ENCODE assay signal across 8 cellular contexts in genomic region chr20:6142348-6142993, GRCh38. TPM values are rescaled to one million over a fixed set of nuclear protein-coding genes. Genes with fewer than 3 reads are reported as not detected.
A peak's percentile ranks its signal among the peaks of the same experiment; 100 is the strongest.
DNase-seq lines count a peak whose midpoint lies in the region; ATAC-seq and TF ChIP-seq lines count a peak whose summit lies in the region.

No MANE protein-coding gene starts in this region.

- peak; percentile 67 for TF ChIP-seq CTCF in WERI-Rb-1 (IDR thresholded peaks at IDR 0.05; ENCODE audit: low read depth, low read length)
- peak; percentile 93 for TF ChIP-seq CTCF in endodermal cell (conservative IDR thresholded peaks at IDR 0.05)
- TF ChIP-seq CTCF in transverse colon (IDR thresholded peaks at IDR 0.05) = peak; percentile 70 to 88 (median 83)

- peak; percentile 63 for DNase-seq in activated effector memory CD4-positive, alpha-beta T cell treated with anti-CD3 and anti-CD28 coated beads, Interleukin-2, amount 50 U/mL, for 16 hours
- DNase-seq in activated effector memory CD4-positive, alpha-beta T cell treated with Interleukin-2 at 50 U/mL for 16 hours = no peak
- DNase-seq in NCI-H2107 (lab: John Stamatoyannopoulos, UW) (peak; percentile 10), WERI-Rb-1 (peak; percentile 33), endodermal cell (peak; percentile 76), midbrain (lab: John Stamatoyannopoulos, UW) (peak; percentile 67), transverse colon (peak; percentile 52)

- peak; percentile 69 for ATAC-seq in HG02884 (IDR thresholded peaks at IDR 0.05; ENCODE audit: unreplicated experiment)

- H3K27me3 Mint-ChIP-seq in endodermal cell (ENCODE audit: insufficient read depth) = peaks cover 12% of the 10 kb centered on the region

- no peaks in the 10 kb centered on the region for H3K4me1 Mint-ChIP-seq in endodermal cell

- intact Hi-C loops in transverse colon (cut with DNase I; ENCODE audit: low total_unique reads) = loop anchor here (5.0 kb wide), 1 partner anchor 250 kb away; no protein-coding TSS in a partner anchor

- 12 to 17% methylated on average over 6 to 10 of the region's 10 CpGs for WGBS in endodermal cell (ENCODE audit: insufficient coverage in 1 of 2, insufficient read length in 1 of 2), 2 experiments
- 3 to 5% methylated on average over 4 to 10 of the region's 10 CpGs for WGBS in transverse colon (ENCODE audit: low coverage in 1 of 2), 2 donors

- no peaks in the 10 kb centered on the region for H3K4me1 ChIP-seq in endodermal cell (ENCODE audit: control insufficient read depth, insufficient read depth, low read length)
- H3K4me1 ChIP-seq in transverse colon = no peaks in the 10 kb centered on the region

- H3K36me3 ChIP-seq in WERI-Rb-1 = no peaks in the 10 kb centered on the region
- no peaks in the 10 kb centered on the region for H3K36me3 ChIP-seq in endodermal cell (ENCODE audit: control insufficient read depth, insufficient read depth, low read length)
- H3K36me3 ChIP-seq in transverse colon = no peaks in the 10 kb centered on the region

- H3K27ac Mint-ChIP-seq in endodermal cell = no peak overlapping the region

- H3K4me3 Mint-ChIP-seq in endodermal cell = no peak overlapping the region

- H3K9ac ChIP-seq in endodermal cell (ENCODE audit: extremely low read depth, low read length, poor library complexity, severe bottlenecking) = no peak overlapping the region

- no peaks in the 10 kb centered on the region for H3K9me3 ChIP-seq in WERI-Rb-1 (ENCODE audit: severe bottlenecking)
- no peaks in the 10 kb centered on the region for H3K9me3 ChIP-seq in endodermal cell (ENCODE audit: control insufficient read depth, low read length)
- no peaks in the 10 kb centered on the region for H3K9me3 ChIP-seq in transverse colon

- no peak for TF ChIP-seq POLR2A in transverse colon (IDR thresholded peaks at IDR 0.05)

- no peak overlapping the region for H3K4me3 ChIP-seq in WERI-Rb-1 (ENCODE audit: low read depth, low read length)
- no peak overlapping the region for H3K4me3 ChIP-seq in endodermal cell (ENCODE audit: low read length)
- no peak overlapping the region for H3K4me3 ChIP-seq in transverse colon

- peaks cover 14% of the 10 kb centered on the region for H3K9me3 Mint-ChIP-seq in endodermal cell

- in situ Hi-C loops in transverse colon (cut with MboI; ENCODE audit: low pct_ligation_motif_present in 1 of 4, low pct_unique_long_range_greater_than_20kb in 1 of 4, low sequenced_read_pairs in 3 of 4) = loop anchor here in 2 of 4 donors (10.0 to 25.0 kb wide), 2 partner anchors 445 to 1142 kb away; no protein-coding TSS in a partner anchor

- H3K27ac ChIP-seq in WERI-Rb-1 (no peak overlapping the region), endodermal cell (ENCODE audit: low read depth, low read length) (no peak overlapping the region), transverse colon (no peak overlapping the region)

- H3K36me3 Mint-ChIP-seq in endodermal cell (ENCODE audit: low read depth) = no peaks in the 10 kb centered on the region

- TF ChIP-seq EP300 in transverse colon (IDR thresholded peaks at IDR 0.05; ENCODE audit: low read depth) = no peak

- H3K27me3 ChIP-seq in WERI-Rb-1 (ENCODE audit: insufficient read depth, low read depth, severe bottlenecking) (peaks cover 16% of the 10 kb centered on the region), endodermal cell (ENCODE audit: control insufficient read depth, insufficient read depth, low read length, poor library complexity, severe bottlenecking) (peaks cover 17% of the 10 kb centered on the region), transverse colon (no peaks in the 10 kb centered on the region)

RNA-seq across cellular contexts. Expression of gene FERMT1, which starts 19.6 kb away (rescaled TPM):
- total RNA-seq in endodermal cell (1 to 10 TPM; 3.5 to 4.1 TPM), transverse colon (10 to 100 TPM; 23.2 to 31.9 (median 29.7) TPM)
- 0.93 TPM for polyA plus RNA-seq in endodermal cell (2013, experiment 1 of 2)
- polyA plus RNA-seq in endodermal cell (2013, experiment 2 of 2) = 1.0 TPM

Comparison
In these comparisons a context has a peak if more than half of its experiments do, and no peak if none do; other contexts are left out.
1. RNA of gene FERMT1, which starts 19.6 kb away (total RNA-seq): 23.2 to 31.9 TPM in transverse colon; 3.5 to 4.1 TPM in endodermal cell; every median in the first group is over 4 times any median in the second.
2. Peak in every context shown above with its lines, with median percentiles within 50 percentile points of each other: CTCF ChIP-seq.